8 cellular contexts compared by ENCODE assay signal in the genomic region with DNA sequence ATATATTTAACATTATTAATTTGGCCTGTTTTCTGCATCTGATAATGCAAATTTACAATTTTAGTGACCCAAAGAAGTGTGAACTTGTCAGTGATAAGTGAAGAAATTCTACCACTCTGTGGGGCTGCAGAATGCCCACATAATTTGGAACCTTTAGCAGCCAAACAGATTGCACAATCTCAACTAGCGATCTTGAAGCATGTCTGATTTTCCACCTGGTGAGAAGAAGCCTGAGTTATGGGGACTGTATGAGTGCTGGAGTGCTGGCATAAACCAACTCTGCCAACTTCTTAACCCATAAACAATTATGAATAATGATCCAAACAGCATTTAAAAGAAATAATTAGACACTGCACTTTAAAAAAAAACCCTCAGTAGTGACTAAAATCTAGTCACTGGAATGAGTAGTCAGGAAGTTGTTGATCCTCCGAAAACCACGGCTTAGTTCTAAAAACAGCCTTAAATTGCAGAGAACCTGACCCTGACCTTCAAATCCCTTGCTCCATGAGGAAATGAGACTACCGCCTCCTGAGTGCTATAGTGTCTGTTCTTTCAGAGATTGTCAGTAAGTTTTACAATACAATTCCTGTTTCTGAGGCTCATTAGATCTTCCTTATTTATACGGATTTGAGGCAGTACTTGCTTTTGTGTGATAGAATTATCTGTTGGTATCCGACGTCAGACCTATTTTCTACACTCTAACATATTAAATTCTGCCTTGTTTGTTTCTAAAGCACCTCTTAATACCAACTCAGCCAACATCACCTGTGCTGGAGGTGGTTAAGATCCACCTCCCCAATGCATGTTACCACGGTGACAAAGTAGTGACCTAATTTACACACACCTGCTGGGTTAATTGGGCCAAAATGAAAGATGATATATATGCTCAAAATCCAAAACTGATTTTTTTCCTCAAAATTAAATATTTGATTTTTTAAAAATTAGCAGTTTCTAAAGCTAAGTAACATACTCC.
A peak's percentile ranks its signal among the peaks of the same experiment; 100 is the strongest.
DNase-seq lines count a peak whose midpoint lies in the region; ATAC-seq and TF ChIP-seq lines count a peak whose summit lies in the region.

No MANE protein-coding gene starts in this region.

- 63% methylated on average over 8 of the region's 8 CpGs for WGBS in hepatocyte (ENCODE audit: low lambda C conversion rate, missing lambda C conversion rate)

- H3K4me1 ChIP-seq in endocrine pancreas (ENCODE audit: control insufficient read depth, insufficient read depth, low read length) (peaks cover 33% of the 10 kb centered on the region), hepatocyte (ENCODE audit: insufficient read depth) (no peaks in the 10 kb centered on the region)

- H3K79me2 ChIP-seq in hepatocyte, result no peaks in the 10 kb centered on the region

- peaks cover 17% of the 10 kb centered on the region for H3K4me1 Mint-ChIP-seq in activated CD4-positive, alpha-beta memory T cell treated with anti-CD3 and anti-CD28 coated beads, Interleukin-2, amount 10 ng/mL, durations not matched to agents 7 days and 5 days

- no peaks in the 10 kb centered on the region for H3K36me3 Mint-ChIP-seq in activated CD4-positive, alpha-beta memory T cell treated with anti-CD3 and anti-CD28 coated beads, Interleukin-2, amount 10 ng/mL, durations not matched to agents 7 days and 5 days (ENCODE audit: low read depth)

- H3K27me3 ChIP-seq in endocrine pancreas (ENCODE audit: control insufficient read depth, insufficient read depth, low read length) (no peaks in the 10 kb centered on the region), hepatocyte (no peaks in the 10 kb centered on the region)

- H2AFZ ChIP-seq in hepatocyte, result no peak overlapping the region

- TF ChIP-seq CTCF in hepatocyte (IDR thresholded peaks at IDR 0.05; ENCODE audit: poor library complexity), result no peak

- H3K9me3 ChIP-seq in endocrine pancreas (ENCODE audit: control insufficient read depth, low read length) (no peaks in the 10 kb centered on the region), hepatocyte (ENCODE audit: low read depth) (no peaks in the 10 kb centered on the region)

- no peak overlapping the region for H3K27ac ChIP-seq in hepatocyte

- DNase-seq in NCI-H2081 (lab: John Stamatoyannopoulos, UW) (peak; percentile 90 to 99), posterior vena cava (ENCODE audit: low spot score) (no peak), hepatocyte (ENCODE audit: low spot score) (no peak), ureter (ENCODE audit: low spot score) (no peak)
- no peak for DNase-seq in activated CD4-positive, alpha-beta memory T cell treated with anti-CD3 and anti-CD28 coated beads, Interleukin-2, amount 10 ng/mL, durations not matched to agents 7 days and 5 days

- intact Hi-C loops in posterior vena cava (cut with DNase I), result no loop called here

- H3K4me2 ChIP-seq in hepatocyte, result no peak overlapping the region

- POLR2A ChIA-PET in activated CD4-positive, alpha-beta memory T cell treated with anti-CD3 and anti-CD28 coated beads, Interleukin-2, amount 10 ng/mL, durations not matched to agents 7 days and 5 days (lab: Charles Lee), result no interaction called here

- no peaks in the 10 kb centered on the region for H3K36me3 ChIP-seq in endocrine pancreas (ENCODE audit: control insufficient read depth, insufficient read depth, low read length)
- H3K36me3 ChIP-seq in hepatocyte (replicated peaks; ENCODE audit: insufficient read depth, low read depth), result no peaks in the 10 kb centered on the region

- H3K27ac Mint-ChIP-seq in activated CD4-positive, alpha-beta memory T cell treated with anti-CD3 and anti-CD28 coated beads, Interleukin-2, amount 10 ng/mL, durations not matched to agents 7 days and 5 days, result no peak overlapping the region

- H3K9me2 ChIP-seq in hepatocyte (replicated peaks; ENCODE audit: insufficient read depth), result no peaks in the 10 kb centered on the region

- no peaks in the 10 kb centered on the region for H3K9me3 Mint-ChIP-seq in activated CD4-positive, alpha-beta memory T cell treated with anti-CD3 and anti-CD28 coated beads, Interleukin-2, amount 10 ng/mL, durations not matched to agents 7 days and 5 days

- CTCF ChIA-PET in activated CD4-positive, alpha-beta memory T cell treated with anti-CD3 and anti-CD28 coated beads, Interleukin-2, amount 10 ng/mL, durations not matched to agents 7 days and 5 days (lab: Charles Lee), result no interaction called here

- ATAC-seq in GM18907 (IDR thresholded peaks at IDR 0.05; ENCODE audit: unreplicated experiment), result peak; percentile 74
- peak; percentile 89 for ATAC-seq in HG02852 (IDR thresholded peaks at IDR 0.05; ENCODE audit: unreplicated experiment)

- H3K27me3 Mint-ChIP-seq in activated CD4-positive, alpha-beta memory T cell treated with anti-CD3 and anti-CD28 coated beads, Interleukin-2, amount 10 ng/mL, durations not matched to agents 7 days and 5 days, result no peaks in the 10 kb centered on the region

- H4K20me1 ChIP-seq in hepatocyte (ENCODE audit: insufficient read depth, poor library complexity, severe bottlenecking), result no peaks in the 10 kb centered on the region

- H3K9ac ChIP-seq in endocrine pancreas (ENCODE audit: control insufficient read depth, insufficient read depth, low read length), result no peak overlapping the region

- no peak overlapping the region for H3K4me3 Mint-ChIP-seq in activated CD4-positive, alpha-beta memory T cell treated with anti-CD3 and anti-CD28 coated beads, Interleukin-2, amount 10 ng/mL, durations not matched to agents 7 days and 5 days

- peak overlapping the region; percentile 67 for H3K4me3 ChIP-seq in endocrine pancreas (ENCODE audit: control insufficient read depth, insufficient read depth, low read length)
- no peak overlapping the region for H3K4me3 ChIP-seq in hepatocyte

Comparison
In these comparisons a context has a peak if more than half of its experiments do, and no peak if none do; other contexts are left out.
1. DNase-seq: peak in NCI-H2081 (2 of 2); none in activated CD4-positive, alpha-beta memory T cell treated with anti-CD3 and anti-CD28 coated beads, Interleukin-2, amount 10 ng/mL, durations not matched to agents 7 days and 5 days (single experiment), posterior vena cava (single experiment), hepatocyte (single experiment) and ureter (single experiment).